Comparison of ENCODE assay signal across 18 cellular contexts in genomic region chr16:14445935-14446715, GRCh38.
DNase-seq lines count a peak whose midpoint lies in the region; ATAC-seq and TF ChIP-seq lines count a peak whose summit lies in the region.
"Had no signal": no experiment of that assay in that cellular context is flagged by ENCODE, and none has a peak within 500 bp of the region (broad histone marks: within the 10 kb centered on the region; RNA-seq: fewer than 3 reads in every experiment).

No MANE protein-coding gene starts in this region.

- H3K56ac ChIP-seq in mesendoderm (ENCODE audit: low read length) = no peak overlapping the region

- POLR2A ChIA-PET in WTC11 (lab: Charles Lee) = no interaction called here

- intact Hi-C loops in Right ventricle myocardium inferior (cut with DNase I) = no loop called here
- intact Hi-C loops in Right ventricle myocardium superior (cut with DNase I) = no loop called here
- intact Hi-C loops in psoas muscle (cut with DNase I) = loop anchor here in 1 of 2 donors (5.0 kb wide), 1 partner anchor 41 kb away; no protein-coding TSS in a partner anchor
- intact Hi-C loops in tibial artery (cut with DNase I; ENCODE audit: low total_unique reads) = no loop called here

- no peak overlapping the region for H2BK120ac ChIP-seq in mesendoderm (ENCODE audit: low read depth, low read length)

- H3K36me3 ChIP-seq in mesendoderm (ENCODE audit: control insufficient read depth, insufficient read depth, low read length) = no peaks in the 10 kb centered on the region
- no peaks in the 10 kb centered on the region for H3K36me3 ChIP-seq in psoas muscle (ENCODE audit: insufficient read depth in 1 of 2, low read depth in 1 of 2)
- H3K36me3 ChIP-seq in tibial artery = peaks cover 9 to 17% (median 12%) of the 10 kb centered on the region in 3 donors

- H3K27me3 Mint-ChIP-seq in WTC11 (ENCODE audit: low read depth) = no peaks in the 10 kb centered on the region
- H3K27me3 Mint-ChIP-seq: B cell had no signal

- no peak overlapping the region for H2AK5ac ChIP-seq in mesendoderm (ENCODE audit: low read length)

- no peak overlapping the region for H3K4ac ChIP-seq in mesendoderm (ENCODE audit: low read depth, low read length)

- no peak overlapping the region for H3K4me3 Mint-ChIP-seq in WTC11
- H3K4me3 Mint-ChIP-seq: B cell had no signal

- H3K4me1 ChIP-seq in mesendoderm (ENCODE audit: control insufficient read depth, low read depth, low read length) (no peaks in the 10 kb centered on the region), psoas muscle (peaks cover 11% of the 10 kb centered on the region), tibial artery (peaks cover 0 to 10% (median 0%) of the 10 kb centered on the region in 4 donors)
- H3K4me1 ChIP-seq: HAP-1 had no signal

- H3K4me1 Mint-ChIP-seq in WTC11 = peaks cover 20% of the 10 kb centered on the region
- H3K4me1 Mint-ChIP-seq: B cell had no signal

- TF ChIP-seq CTCF in WTC11 (IDR thresholded peaks at IDR 0.05) = no peak
- TF ChIP-seq CTCF in psoas muscle (IDR thresholded peaks at IDR 0.05) = no peak
- no peak for TF ChIP-seq CTCF in coronary artery (IDR thresholded peaks at IDR 0.05)
- no peak for TF ChIP-seq CTCF in tibial artery (IDR thresholded peaks at IDR 0.05)

- H3K4me2 ChIP-seq in mesendoderm (ENCODE audit: low read length) = no peak overlapping the region

- H3K27me3 ChIP-seq in mesendoderm (ENCODE audit: insufficient read depth, low read length, poor library complexity) (no peaks in the 10 kb centered on the region), psoas muscle (ENCODE audit: insufficient read depth in 3 of 3, low read length in 2 of 3) (no peaks in the 10 kb centered on the region), tibial artery (no peaks in the 10 kb centered on the region)

- H3K36me3 Mint-ChIP-seq in WTC11 = no peaks in the 10 kb centered on the region; the same call in 1 of the 2 replicates

- peak overlapping the region; percentile 21; the same call in 1 of the 2 replicates for H3K27ac Mint-ChIP-seq in WTC11
- H3K27ac Mint-ChIP-seq: B cell had no signal

- H3K27ac ChIP-seq in mesendoderm (ENCODE audit: low read depth, low read length) (no peak overlapping the region), psoas muscle (peak overlapping the region; percentile 36), coronary artery (no peak overlapping the region), tibial artery (no peak overlapping the region)

- H4K5ac ChIP-seq in mesendoderm (ENCODE audit: low read length) = no peak overlapping the region

- H3K9ac ChIP-seq in mesendoderm (ENCODE audit: low read length) = no peak overlapping the region

- H3K9me3 ChIP-seq in psoas muscle (no peaks in the 10 kb centered on the region), tibial artery (no peaks in the 10 kb centered on the region)
- H3K9me3 ChIP-seq: HAP-1 had no signal

- CTCF ChIA-PET in WTC11 (lab: Charles Lee) = interaction anchor here (0.6 to 1.0 kb wide), 2 partner anchors 26 to 83 kb away, joined by 3 to 4 read pairs; no protein-coding TSS in a partner anchor

- peak; percentile 26 for ATAC-seq in Right ventricle myocardium inferior
- ATAC-seq in Right ventricle myocardium superior (ENCODE audit: poor library complexity) = no peak
- ATAC-seq in WTC11 = no peak
- peak; percentile 39 to 56 (median 44) for ATAC-seq in psoas muscle
- ATAC-seq in GM19397 (IDR thresholded peaks at IDR 0.05; ENCODE audit: unreplicated experiment) = no peak
- ATAC-seq: PC-3 had no signal

- DNase-seq in Right ventricle myocardium inferior (ENCODE audit: missing footprints) (peak; percentile 50), Right ventricle myocardium superior (no peak), WTC11 (ENCODE audit: low spot score) (no peak), mesendoderm (peak; percentile 21), psoas muscle (no peak), coronary artery (ENCODE audit: low spot score) (no peak), tibial artery (no peak)
- DNase-seq: 8988T, COR-L47, MM.1S, NCI-H1105, NCI-H2081, NCI-H524, PC-3, RPMI8226 had no signal

- H3K4me3 ChIP-seq in mesendoderm (ENCODE audit: low read length) (no peak overlapping the region), psoas muscle (no peak overlapping the region), coronary artery (no peak overlapping the region), tibial artery (no peak overlapping the region)
- H3K4me3 ChIP-seq: HAP-1 had no signal

- no peak overlapping the region for H3K23ac ChIP-seq in mesendoderm (ENCODE audit: low read length)

- H3K9me3 Mint-ChIP-seq in WTC11 = no peaks in the 10 kb centered on the region

- no peak overlapping the region for H2BK5ac ChIP-seq in mesendoderm (ENCODE audit: low read length)

- no peaks in the 10 kb centered on the region for H3K79me2 ChIP-seq in mesendoderm (ENCODE audit: control insufficient read depth, insufficient read depth, low read length)

- no CpG with 5 or more reads among the region's 13 CpGs for WGBS in mesendoderm (ENCODE audit: extremely low coverage, insufficient coverage, low lambda C conversion rate)
- 76 to 88% (median 86%) methylated on average over 13 of the region's 13 CpGs for WGBS in psoas muscle, 3 donors

- no peak overlapping the region for H4K8ac ChIP-seq in mesendoderm (ENCODE audit: low read depth, low read length)

- no peak overlapping the region for H2BK15ac ChIP-seq in mesendoderm (replicated peaks; ENCODE audit: low read depth)

- no peaks in the 10 kb centered on the region for H3K79me1 ChIP-seq in mesendoderm (ENCODE audit: low read length)

- no peak overlapping the region for H3K18ac ChIP-seq in mesendoderm (ENCODE audit: low read length)

TF ChIP-seq in WTC11, 78 proteins besides CTCF, POLR2A, EP300 and RAD21:
- TF ChIP-seq MAX (CRISPR knock-in tag; IDR thresholded peaks at IDR 0.05) (no peak), PRDM15 (CRISPR knock-in tag; IDR thresholded peaks at IDR 0.05) (no peak), MXD4 (CRISPR knock-in tag; IDR thresholded peaks at IDR 0.05; ENCODE audit: borderline replicate concordance) (no peak), AFF4 (CRISPR knock-in tag; IDR thresholded peaks at IDR 0.05; ENCODE audit: borderline replicate concordance) (no peak), GABPB1 (CRISPR knock-in tag; IDR thresholded peaks at IDR 0.05) (no peak)

Comparison
In these comparisons a context has a peak if more than half of its experiments do, and no peak if none do; other contexts are left out.
1. ATAC-seq: peak in Right ventricle myocardium inferior (single experiment) and psoas muscle (4 of 4); none in Right ventricle myocardium superior (single experiment), WTC11 (single experiment) and GM19397 (single experiment).
2. DNase-seq: peak in Right ventricle myocardium inferior (single experiment) and mesendoderm (single experiment); none in Right ventricle myocardium superior (single experiment), WTC11 (single experiment), psoas muscle (0 of 2), coronary artery (single experiment) and tibial artery (0 of 2).